ENCODE assay signal across 19 cellular contexts in genomic region chr20:7305971-7306370, GRCh38.
DNase-seq lines count a peak whose midpoint lies in the region; TF ChIP-seq lines count a peak whose summit lies in the region.
"Had no signal": no experiment of that assay in that cellular context is flagged by ENCODE, and none has a peak within 500 bp of the region (broad histone marks: within the 10 kb centered on the region; RNA-seq: fewer than 3 reads in every experiment).

No MANE protein-coding gene starts in this region.

- H3K9me3 Mint-ChIP-seq in neural progenitor cell = peaks cover 4% of the 10 kb centered on the region

- H3K4me1 ChIP-seq in neural progenitor cell (peaks cover 12% of the 10 kb centered on the region), smooth muscle cell (ENCODE audit: low read depth) (no peaks in the 10 kb centered on the region), testis (no peaks in the 10 kb centered on the region)
- H3K4me1 ChIP-seq: BLaER1 treated with 17β-estradiol and CSF1 and Interleukin-3, amounts not matched to agents 10 nM and 100 nM; HAP-1 had no signal

- H3K27ac ChIP-seq in neural progenitor cell (no peak overlapping the region), smooth muscle cell (ENCODE audit: low read depth) (no peak overlapping the region), testis (no peak overlapping the region)
- H3K27ac ChIP-seq: BLaER1 treated with 17β-estradiol and CSF1 and Interleukin-3, amounts not matched to agents 10 nM and 100 nM; GM23248; HL-60 had no signal

- peak overlapping the region; percentile 15 for H3K27ac Mint-ChIP-seq in neural progenitor cell
- H3K27ac Mint-ChIP-seq: B cell; CD8-positive, alpha-beta memory T cell had no signal

- DNase-seq in NCI-H146 (lab: John Stamatoyannopoulos, UW) (peak; percentile 16), NCI-H146 treated with DMSO at 0.1 percent for 48 hours (lab: John Stamatoyannopoulos, UW; ENCODE audit: unreplicated experiment) (no peak), LHCN-M2 (ENCODE audit: low read depth) (peak; percentile 4), cardiac fibroblast (ENCODE audit: low read depth in 2 of 2) (peak; percentile 0 to 16), neural progenitor cell (ENCODE audit: low spot score) (no peak), activated gamma-delta T cell (lab: John Stamatoyannopoulos, UW) (no peak), smooth muscle cell (lab: John Stamatoyannopoulos, UW; ENCODE audit: unreplicated experiment) (no peak), testis (no peak)
- DNase-seq: CD8-positive, alpha-beta memory T cell; COR-L47; DMS 273 treated with DMSO at 0.1 percent for 48 hours; DMS79; GDM1; GM23248; IMR-90 had no signal

- TF ChIP-seq CTCF in cardiac fibroblast (IDR thresholded peaks at IDR 0.05; ENCODE audit: low read depth, low read length) = no peak
- no peak for TF ChIP-seq CTCF in neural progenitor cell (IDR thresholded peaks at IDR 0.05)
- TF ChIP-seq CTCF in smooth muscle cell (IDR thresholded peaks at IDR 0.05; ENCODE audit: borderline replicate concordance, insufficient read depth, poor library complexity, severe bottlenecking) = no peak
- no peak for TF ChIP-seq CTCF in testis (IDR thresholded peaks at IDR 0.05)

- H3K9ac ChIP-seq in neural progenitor cell = no peak overlapping the region
- no peak overlapping the region for H3K9ac ChIP-seq in smooth muscle cell (ENCODE audit: low read depth)
- H3K9ac ChIP-seq: BLaER1 treated with 17β-estradiol and CSF1 and Interleukin-3, amounts not matched to agents 10 nM and 100 nM; GM23248 had no signal

- no peak overlapping the region for H3K4me3 Mint-ChIP-seq in neural progenitor cell
- H3K4me3 Mint-ChIP-seq: B cell; CD8-positive, alpha-beta memory T cell had no signal

- 91% methylated on average over 4 of the region's 4 CpGs for WGBS in smooth muscle cell (ENCODE audit: low lambda C conversion rate)
- WGBS in testis, 2 donors = 77% methylated on average over 4 of the region's 4 CpGs

- H2AFZ ChIP-seq in neural progenitor cell (replicated peaks) (no peak overlapping the region), smooth muscle cell (ENCODE audit: low read depth) (no peak overlapping the region)
- H2AFZ ChIP-seq: GM23248 had no signal

- H3K36me3 ChIP-seq in neural progenitor cell = no peaks in the 10 kb centered on the region
- H3K36me3 ChIP-seq in smooth muscle cell (ENCODE audit: low read depth) = no peaks in the 10 kb centered on the region
- no peaks in the 10 kb centered on the region for H3K36me3 ChIP-seq in testis (ENCODE audit: low read depth, missing control alignments)
- H3K36me3 ChIP-seq: BLaER1 treated with 17β-estradiol and CSF1 and Interleukin-3, amounts not matched to agents 10 nM and 100 nM; HAP-1 had no signal

- peaks cover 2% of the 10 kb centered on the region for H3K27me3 Mint-ChIP-seq in neural progenitor cell (ENCODE audit: insufficient read depth, low read depth)
- H3K27me3 Mint-ChIP-seq: B cell; CD8-positive, alpha-beta memory T cell had no signal

- H3F3A ChIP-seq in neural progenitor cell (ENCODE audit: low read depth) = no peaks in the 10 kb centered on the region
- no peaks in the 10 kb centered on the region for H3F3A ChIP-seq in smooth muscle cell (ENCODE audit: low read depth)

- no peaks in the 10 kb centered on the region for H3K27me3 ChIP-seq in neural progenitor cell
- H3K27me3 ChIP-seq in smooth muscle cell (ENCODE audit: low read depth) = peaks cover 13% of the 10 kb centered on the region
- no peaks in the 10 kb centered on the region for H3K27me3 ChIP-seq in testis
- H3K27me3 ChIP-seq: BLaER1 treated with 17β-estradiol and CSF1 and Interleukin-3, amounts not matched to agents 10 nM and 100 nM had no signal

- peaks cover 47% of the 10 kb centered on the region for H3K4me1 Mint-ChIP-seq in neural progenitor cell
- H3K4me1 Mint-ChIP-seq: B cell; CD8-positive, alpha-beta memory T cell had no signal

- no peak for TF ChIP-seq POLR2A in testis (IDR thresholded peaks at IDR 0.05)

- no peaks in the 10 kb centered on the region for H3K36me3 Mint-ChIP-seq in neural progenitor cell
- H3K36me3 Mint-ChIP-seq: CD8-positive, alpha-beta memory T cell had no signal

- H3K4me2 ChIP-seq in neural progenitor cell (no peak overlapping the region), smooth muscle cell (no peak overlapping the region)
- H3K4me2 ChIP-seq: BLaER1 treated with 17β-estradiol and CSF1 and Interleukin-3, amounts not matched to agents 10 nM and 100 nM had no signal

- no peak overlapping the region for H3K4me3 ChIP-seq in cardiac fibroblast (replicated peaks in 1 of 2; ENCODE audit: low read depth in 2 of 2, low read length in 2 of 2)
- no peak overlapping the region for H3K4me3 ChIP-seq in neural progenitor cell
- H3K4me3 ChIP-seq in smooth muscle cell = no peak overlapping the region
- no peak overlapping the region for H3K4me3 ChIP-seq in testis
- H3K4me3 ChIP-seq: BLaER1 treated with 17β-estradiol and CSF1 and Interleukin-3, amounts not matched to agents 10 nM and 100 nM; GM23248; HAP-1 had no signal

- no peaks in the 10 kb centered on the region for H3K9me3 ChIP-seq in neural progenitor cell (ENCODE audit: low read depth)
- H3K9me3 ChIP-seq in smooth muscle cell (replicated peaks; ENCODE audit: low read depth) = no peaks in the 10 kb centered on the region
- no peaks in the 10 kb centered on the region for H3K9me3 ChIP-seq in testis
- H3K9me3 ChIP-seq: BLaER1 treated with 17β-estradiol and CSF1 and Interleukin-3, amounts not matched to agents 10 nM and 100 nM; HAP-1 had no signal

- no peaks in the 10 kb centered on the region for H4K20me1 ChIP-seq in neural progenitor cell (ENCODE audit: low read depth)
- H4K20me1 ChIP-seq in smooth muscle cell (ENCODE audit: low read depth) = no peaks in the 10 kb centered on the region
- H4K20me1 ChIP-seq: BLaER1 treated with 17β-estradiol and CSF1 and Interleukin-3, amounts not matched to agents 10 nM and 100 nM had no signal

- intact Hi-C loops in testis (cut with DNase I; ENCODE audit: low total_unique reads) = no loop called here

- H3K79me2 ChIP-seq in neural progenitor cell (ENCODE audit: low read depth) (no peaks in the 10 kb centered on the region), smooth muscle cell (ENCODE audit: low read depth) (no peaks in the 10 kb centered on the region)

Comparison
In these comparisons a context has a peak if more than half of its experiments do, and no peak if none do; other contexts are left out.
1. DNase-seq: peak in NCI-H146 (single experiment), LHCN-M2 (single experiment) and cardiac fibroblast (2 of 2); none in NCI-H146 treated with DMSO at 0.1 percent for 48 hours (single experiment), neural progenitor cell (single experiment), activated gamma-delta T cell (single experiment), smooth muscle cell (single experiment) and testis (single experiment).